ENCODE assay signal across 8 cellular contexts in the genomic region with DNA sequence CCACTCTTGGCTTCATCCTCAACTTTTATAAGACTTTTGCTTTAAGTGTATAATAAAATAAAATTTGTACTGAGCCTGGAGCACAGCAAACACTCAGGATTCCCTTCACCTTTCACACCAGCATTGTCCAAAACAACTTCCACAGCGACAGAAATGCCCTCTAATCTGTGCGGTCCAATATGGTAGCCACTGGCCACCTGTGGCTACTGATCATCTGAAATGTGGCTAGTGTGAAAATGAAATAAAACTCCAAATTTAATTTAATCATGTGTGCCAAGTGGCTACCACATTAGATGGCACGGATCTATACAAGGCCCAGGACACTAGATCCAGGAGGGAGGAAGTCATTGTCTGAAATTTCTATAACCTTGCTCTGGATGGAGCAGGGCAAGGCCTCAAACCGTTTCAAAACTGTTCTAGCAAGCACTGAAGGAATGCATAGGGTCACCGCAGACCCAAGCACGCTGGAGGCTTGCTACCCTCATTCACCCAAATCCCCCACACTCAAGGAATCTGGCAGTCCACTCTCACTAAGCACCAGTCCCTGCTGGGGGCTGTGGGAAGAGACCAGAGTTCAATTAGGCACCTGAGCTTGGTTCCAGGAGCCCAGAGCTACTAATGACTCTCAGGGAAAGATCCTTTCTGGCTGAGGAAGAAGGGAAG. TPM values are rescaled to one million over a fixed set of nuclear protein-coding genes. Genes with fewer than 3 reads are reported as not detected.
DNase-seq lines count a peak whose midpoint lies in the region; ATAC-seq, FAIRE-seq and TF ChIP-seq lines count a peak whose summit lies in the region.

No MANE protein-coding gene starts in this region.

- peak overlapping the region; percentile 92 to 97 (median 93) for H3K4me3 Mint-ChIP-seq in brain

- H3K27me3 ChIP-seq in HUES48 (ENCODE audit: control insufficient read depth, insufficient read depth, low read length) (no peaks in the 10 kb centered on the region), mucosa of stomach (ENCODE audit: control insufficient read depth, insufficient read depth, low read length) (no peaks in the 10 kb centered on the region)

- peak overlapping the region; percentile 92 to 99 (median 97) for H3K27ac Mint-ChIP-seq in brain

- DNase-seq in AG04449 (ENCODE audit: low read depth, low spot score) (no peak), KG1 (lab: John Stamatoyannopoulos, UW) (no peak), HTR-8/SVneo (ENCODE audit: insufficient read length, low spot score) (no peak)

- H3K9me3 ChIP-seq in HUES48 (ENCODE audit: control insufficient read depth, insufficient read depth, low read length) (no peaks in the 10 kb centered on the region), mucosa of stomach (ENCODE audit: control insufficient read depth, low read length) (no peaks in the 10 kb centered on the region)

- H3K9me3 Mint-ChIP-seq in brain, result no peaks in the 10 kb centered on the region

- H3K4me1 ChIP-seq in HUES48 (ENCODE audit: control insufficient read depth, insufficient read depth, low read length) (peaks cover 12% of the 10 kb centered on the region; the same call in 1 of the 2 replicates), mucosa of stomach (ENCODE audit: control insufficient read depth, insufficient read depth, low read length) (peaks cover 23% of the 10 kb centered on the region)

- H3K36me3 ChIP-seq in HUES48 (ENCODE audit: control insufficient read depth, insufficient read depth, low read length) (peaks cover 53% of the 10 kb centered on the region), mucosa of stomach (ENCODE audit: control insufficient read depth, insufficient read depth, low read length) (peaks cover 9% of the 10 kb centered on the region)

- H3K9ac ChIP-seq in HUES48 (ENCODE audit: low read depth, low read length), result peak overlapping the region; percentile 97
- H3K9ac ChIP-seq in mucosa of stomach (ENCODE audit: low read length), result peak overlapping the region; percentile 84

- ATAC-seq in HG03196 (IDR thresholded peaks at IDR 0.05; ENCODE audit: unreplicated experiment) (no peak), HG03439 (IDR thresholded peaks at IDR 0.05; ENCODE audit: unreplicated experiment) (no peak)

- FAIRE-seq in HTR-8/SVneo (lab: Jason Lieb, UNC), result no peak

- peak overlapping the region; percentile 95 for H3K27ac ChIP-seq in HUES48 (ENCODE audit: low read depth, low read length)

- H3K36me3 Mint-ChIP-seq in brain, result peaks cover 43% of the 10 kb centered on the region

- CTCF ChIA-PET in AG04449 (lab: Yijun Ruan, JAX), result interaction anchor here (1.0 to 4.7 kb wide), 5 partner anchors 11 to 155 kb away, joined by 3 to 24 read pairs (median 4); partner anchors contain the start of gene CCM2

- TF ChIP-seq CTCF in AG04449 (IDR thresholded peaks at IDR 0.05; ENCODE audit: insufficient read depth, low read length, missing control alignments) (no peak), brain (conservative IDR thresholded peaks at IDR 0.05) (no peak)

- H3K27me3 Mint-ChIP-seq in brain, result peaks cover 5% of the 10 kb centered on the region

- POLR2A ChIA-PET in AG04449 (lab: Yijun Ruan, JAX), result interaction anchor here (0.8 to 2.9 kb wide), 3 partner anchors 12 to 16 kb away, joined by 3 to 19 read pairs (median 4); partner anchors contain the start of gene CCM2

- H3K4me3 ChIP-seq in AG04449 (ENCODE audit: low read depth, low read length), result peak overlapping the region; percentile 88
- H3K4me3 ChIP-seq in HUES48 (ENCODE audit: low read depth, low read length), result peak overlapping the region; percentile 89
- no peak overlapping the region for H3K4me3 ChIP-seq in mucosa of stomach (ENCODE audit: low read length)

- H3K4me1 Mint-ChIP-seq in brain, result peaks cover 43% of the 10 kb centered on the region

RNA-seq across cellular contexts. Expression of gene MYO1G, which starts 6.3 kb away (rescaled TPM):
- 0.17 TPM for polyA plus RNA-seq in brain (ENCODE audit: insufficient read depth, low read depth, low replicate concordance)

RNA-seq across cellular contexts. Expression of gene CCM2, which starts 14.8 kb away (rescaled TPM):
- 75.0 TPM for polyA plus RNA-seq in brain (ENCODE audit: insufficient read depth, low read depth, low replicate concordance)
